In the genomic region with DNA sequence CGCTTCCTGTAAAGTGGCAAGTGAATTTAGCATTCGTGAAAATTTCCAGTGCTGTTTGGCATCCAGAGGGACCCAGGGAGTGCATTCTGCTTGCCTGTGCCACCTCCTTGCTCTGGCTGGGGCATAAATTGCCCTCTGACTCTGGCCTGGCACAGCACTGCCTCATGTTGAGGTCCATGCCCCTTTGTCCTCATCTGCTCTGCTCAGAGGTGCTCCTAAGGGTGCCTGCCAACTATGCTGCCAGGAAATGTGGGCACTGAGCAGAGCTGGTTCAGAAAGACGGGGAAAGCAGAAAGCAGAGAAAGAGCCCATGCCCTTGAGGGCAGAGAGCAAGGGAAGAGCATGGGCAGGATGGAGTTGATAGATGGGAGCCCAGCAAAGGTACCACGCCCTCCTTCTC, we compare ENCODE assay signal across 23 cellular contexts.
A peak's percentile ranks its signal among the peaks of the same experiment; 100 is the strongest.
DNase-seq lines count a peak whose midpoint lies in the region; ATAC-seq and TF ChIP-seq lines count a peak whose summit lies in the region.
"Had no signal": no experiment of that assay in that cellular context is flagged by ENCODE, and none has a peak within 500 bp of the region (broad histone marks: within the 10 kb centered on the region; RNA-seq: fewer than 3 reads in every experiment).

No MANE protein-coding gene starts in this region.

- no peak for TF ChIP-seq EP300 in esophagus muscularis mucosa (IDR thresholded peaks at IDR 0.05)

- H4K12ac ChIP-seq in trophoblast cell (ENCODE audit: low read depth, low read length): no peak overlapping the region

- H3K9me2 ChIP-seq in GM23248 (ENCODE audit: insufficient read depth): no peaks in the 10 kb centered on the region

- peaks cover 3% of the 10 kb centered on the region for H3K27me3 Mint-ChIP-seq in activated CD4-positive, alpha-beta T cell treated with anti-CD3 and anti-CD28 coated beads, Interleukin-2, amount 10 ng/mL, durations not matched to agents 24 days and 14 days
- H3K27me3 Mint-ChIP-seq: CD4-positive, CD25-positive, alpha-beta regulatory T cell had no signal

- H3K4me1 ChIP-seq in esophagus muscularis mucosa (peaks cover 0 to 11% (median 6%) of the 10 kb centered on the region in 4 donors), trophoblast cell (ENCODE audit: control insufficient read depth in 1 of 2, insufficient read depth in 2 of 2, low read length in 2 of 2) (no peaks in the 10 kb centered on the region), GM23248 (ENCODE audit: insufficient read depth) (no peaks in the 10 kb centered on the region)
- H3K4me1 ChIP-seq: BLaER1, SJSA1 had no signal

- H3F3A ChIP-seq in GM23248 (ENCODE audit: insufficient read depth): no peaks in the 10 kb centered on the region

- H3K18ac ChIP-seq in trophoblast cell (ENCODE audit: low read length): no peak overlapping the region

- H3K27me3 ChIP-seq in esophagus muscularis mucosa (no peaks in the 10 kb centered on the region), trophoblast cell (ENCODE audit: insufficient read depth, low read length) (no peaks in the 10 kb centered on the region), GM23248 (replicated peaks; ENCODE audit: insufficient read depth) (no peaks in the 10 kb centered on the region; the same call in 1 of the 2 replicates), H7 (ENCODE audit: control insufficient read depth, insufficient read depth, low read length) (no peaks in the 10 kb centered on the region)
- H3K27me3 ChIP-seq: BLaER1, SJSA1 had no signal

- peaks cover 2% of the 10 kb centered on the region for H3K79me1 ChIP-seq in trophoblast cell (ENCODE audit: low read length)

- H3K27ac ChIP-seq in esophagus muscularis mucosa (replicated peaks in 1 of 4) (no peak overlapping the region), trophoblast cell (ENCODE audit: low read depth, low read length) (no peak overlapping the region), GM23248 (no peak overlapping the region)
- H3K27ac ChIP-seq: 22Rv1, BLaER1, SJSA1 had no signal

- no peaks in the 10 kb centered on the region for H3K36me3 Mint-ChIP-seq in activated CD4-positive, alpha-beta T cell treated with anti-CD3 and anti-CD28 coated beads, Interleukin-2, amount 10 ng/mL, durations not matched to agents 24 days and 14 days (ENCODE audit: low read depth)
- H3K36me3 Mint-ChIP-seq: CD4-positive, CD25-positive, alpha-beta regulatory T cell had no signal

- intact Hi-C loops in activated CD4-positive, alpha-beta T cell treated with anti-CD3 and anti-CD28 coated beads, Interleukin-2, amount 10 ng/mL, durations not matched to agents 24 days and 14 days (cut with micrococcal nuclease): no loop called here
- intact Hi-C loops in esophagus muscularis mucosa (cut with DNase I) (no loop called here), left ventricle myocardium superior (cut with micrococcal nuclease) (no loop called here)

- H3K4me2 ChIP-seq in trophoblast cell (ENCODE audit: low read length) (no peak overlapping the region), GM23248 (ENCODE audit: unreplicated experiment) (no peak overlapping the region)
- H3K4me2 ChIP-seq: BLaER1 had no signal

- H4K20me1 ChIP-seq in GM23248 (ENCODE audit: insufficient read depth): no peaks in the 10 kb centered on the region
- H4K20me1 ChIP-seq: BLaER1 had no signal

- peaks cover 0 to 5% (median 0%) of the 10 kb centered on the region in 4 donors for H3K9me3 ChIP-seq in esophagus muscularis mucosa
- peaks cover 2% of the 10 kb centered on the region for H3K9me3 ChIP-seq in trophoblast cell (ENCODE audit: insufficient read depth, low read depth, low read length)
- no peaks in the 10 kb centered on the region for H3K9me3 ChIP-seq in GM23248 (ENCODE audit: low read depth)
- H3K9me3 ChIP-seq: BLaER1 had no signal

- H3K9ac ChIP-seq in trophoblast cell (ENCODE audit: low read length): no peak overlapping the region
- H3K9ac ChIP-seq in GM23248: no peak overlapping the region
- H3K9ac ChIP-seq: BLaER1 had no signal

- H3K4me1 Mint-ChIP-seq in activated CD4-positive, alpha-beta T cell treated with anti-CD3 and anti-CD28 coated beads, Interleukin-2, amount 10 ng/mL, durations not matched to agents 24 days and 14 days: no peaks in the 10 kb centered on the region
- H3K4me1 Mint-ChIP-seq: CD4-positive, CD25-positive, alpha-beta regulatory T cell had no signal

- H3K14ac ChIP-seq in trophoblast cell (ENCODE audit: low read length): no peak overlapping the region

- no peak overlapping the region for H3K4ac ChIP-seq in trophoblast cell (ENCODE audit: low read depth, low read length)

- no peak overlapping the region for H3K23ac ChIP-seq in trophoblast cell (ENCODE audit: low read length)

- in situ Hi-C loops in GM23248 (cut with MboI): no loop called here

- H2BK120ac ChIP-seq in trophoblast cell (ENCODE audit: insufficient read depth, low read length, poor library complexity): no peak overlapping the region

- H3K4me3 ChIP-seq in esophagus muscularis mucosa (no peak overlapping the region), trophoblast cell (ENCODE audit: low read depth, low read length) (no peak overlapping the region), GM23248 (no peak overlapping the region), H7 (ENCODE audit: insufficient read depth, low read depth, low read length) (no peak overlapping the region)
- H3K4me3 ChIP-seq: BLaER1, SJSA1 had no signal

- WGBS in esophagus muscularis mucosa: 82% methylated on average over 4 of the region's 4 CpGs
- no CpG with 5 or more reads among the region's 4 CpGs for WGBS in trophoblast cell (ENCODE audit: extremely low coverage, insufficient coverage, insufficient read length)
- WGBS in GM23248 (ENCODE audit: low coverage in 1 of 2, low lambda C conversion rate in 2 of 2, missing lambda C conversion rate in 2 of 2), 2 experiments: 90 to 95% methylated on average over 4 of the region's 4 CpGs

- no peak overlapping the region for H3K4me3 Mint-ChIP-seq in activated CD4-positive, alpha-beta T cell treated with anti-CD3 and anti-CD28 coated beads, Interleukin-2, amount 10 ng/mL, durations not matched to agents 24 days and 14 days
- H3K4me3 Mint-ChIP-seq: CD4-positive, CD25-positive, alpha-beta regulatory T cell had no signal

- H4K91ac ChIP-seq in trophoblast cell (ENCODE audit: low read depth, low read length): peak overlapping the region; percentile 13

- H2BK5ac ChIP-seq in trophoblast cell (ENCODE audit: low read depth, low read length, poor library complexity): no peak overlapping the region

- H3K36me3 ChIP-seq in esophagus muscularis mucosa: no peaks in the 10 kb centered on the region
- H3K36me3 ChIP-seq in trophoblast cell (ENCODE audit: control insufficient read depth in 1 of 2, insufficient read depth in 2 of 2, low read length in 2 of 2): no peaks in the 10 kb centered on the region
- no peaks in the 10 kb centered on the region for H3K36me3 ChIP-seq in GM23248 (ENCODE audit: low read depth)
- H3K36me3 ChIP-seq in H7 (replicated peaks; ENCODE audit: control insufficient read depth, insufficient read depth, low read length): no peaks in the 10 kb centered on the region
- H3K36me3 ChIP-seq: BLaER1 had no signal

- no peak for TF ChIP-seq CTCF in esophagus muscularis mucosa (IDR thresholded peaks at IDR 0.05)

- peak overlapping the region; percentile 72 for H2BK12ac ChIP-seq in trophoblast cell (ENCODE audit: low read length)

- H4K8ac ChIP-seq in trophoblast cell (ENCODE audit: low read depth, low read length): no peak overlapping the region

- H2AFZ ChIP-seq in trophoblast cell (ENCODE audit: insufficient read depth, low read length, poor library complexity): no peak overlapping the region
- no peak overlapping the region for H2AFZ ChIP-seq in GM23248

- peak overlapping the region; percentile 22 for H2AK5ac ChIP-seq in trophoblast cell (ENCODE audit: low read length)

- ATAC-seq in left ventricle myocardium superior (peak; percentile 94), GM21528 (IDR thresholded peaks at IDR 0.05; ENCODE audit: low FRiP score, unreplicated experiment) (no peak)
- ATAC-seq: HCT116, PC-3 had no signal

- no peak for DNase-seq in activated CD4-positive, alpha-beta T cell treated with anti-CD3 and anti-CD28 coated beads, Interleukin-2, amount 10 ng/mL, durations not matched to agents 24 days and 14 days
- DNase-seq in activated CD4-positive, alpha-beta T cell treated with anti-CD3 and anti-CD28 coated beads for 4 hours: no peak
- DNase-seq in esophagus muscularis mucosa (ENCODE audit: extremely low spot score): peak; percentile 87
- DNase-seq in left ventricle myocardium superior: peak; percentile 50
- DNase-seq in trophoblast cell: no peak
- no peak for DNase-seq in GM23248
- no peak for DNase-seq in H7
- DNase-seq: CD4-positive, CD25-positive, alpha-beta regulatory T cell; GOT3; KBM-7; NCI-H1105; NCI-H1436 treated with DMSO at 0.1 percent for 48 hours; NCI-H187 treated with DMSO at 0.1 percent for 48 hours; NCI-H2107; NCI-H524 treated with DMSO at 0.1 percent for 48 hours; NCI-H774; NK-92 treated with Interleukin-12 subunit alpha and Interleukin-12 subunit beta, amount 100 ng/mL, for 24 hours; PC-3 had no signal

- peaks cover 4% of the 10 kb centered on the region for H3K9me3 Mint-ChIP-seq in activated CD4-positive, alpha-beta T cell treated with anti-CD3 and anti-CD28 coated beads, Interleukin-2, amount 10 ng/mL, durations not matched to agents 24 days and 14 days

- TF ChIP-seq POLR2A in esophagus muscularis mucosa (IDR thresholded peaks at IDR 0.05; ENCODE audit: low read depth): no peak

- peak overlapping the region; percentile 23 for H3K27ac Mint-ChIP-seq in activated CD4-positive, alpha-beta T cell treated with anti-CD3 and anti-CD28 coated beads, Interleukin-2, amount 10 ng/mL, durations not matched to agents 24 days and 14 days
- H3K27ac Mint-ChIP-seq: CD4-positive, CD25-positive, alpha-beta regulatory T cell had no signal

- no peaks in the 10 kb centered on the region for H3K79me2 ChIP-seq in trophoblast cell (ENCODE audit: control insufficient read depth, insufficient read depth, low read length, poor library complexity)
- H3K79me2 ChIP-seq in GM23248 (ENCODE audit: insufficient read depth): no peaks in the 10 kb centered on the region

Comparison
In these comparisons a context has a peak if more than half of its experiments do, and no peak if none do; other contexts are left out.
1. DNase-seq: peak in esophagus muscularis mucosa (single experiment) and left ventricle myocardium superior (single experiment); none in activated CD4-positive, alpha-beta T cell treated with anti-CD3 and anti-CD28 coated beads, Interleukin-2, amount 10 ng/mL, durations not matched to agents 24 days and 14 days (single experiment), activated CD4-positive, alpha-beta T cell treated with anti-CD3 and anti-CD28 coated beads for 4 hours (0 of 2), trophoblast cell (0 of 2), GM23248 (single experiment) and H7 (single experiment).